Comparison of ENCODE assay signal across 14 cellular contexts in genomic region chr4:88653371-88653946, GRCh38. TPM values are rescaled to one million over a fixed set of nuclear protein-coding genes. Genes with fewer than 3 reads are reported as not detected.
DNase-seq lines count a peak whose midpoint lies in the region; ATAC-seq and TF ChIP-seq lines count a peak whose summit lies in the region.
"Had no signal": no experiment of that assay in that cellular context is flagged by ENCODE, and none has a peak within 500 bp of the region (broad histone marks: within the 10 kb centered on the region; RNA-seq: fewer than 3 reads in every experiment).

No MANE protein-coding gene starts in this region.

- H3K36me3 ChIP-seq in Caco-2 (ENCODE audit: control insufficient read depth, insufficient read depth, low read length) (no peaks in the 10 kb centered on the region; the same call in 1 of the 2 replicates), hepatocyte (replicated peaks; ENCODE audit: insufficient read depth, low read depth) (no peaks in the 10 kb centered on the region), mesenchymal stem cell (ENCODE audit: control insufficient read depth in 1 of 2, insufficient read depth in 2 of 2, low read depth in 1 of 2, low read length in 2 of 2) (peaks cover 0 to 43% of the 10 kb centered on the region in 2 experiments)
- peaks cover 0 to 49% (median 7%) of the 10 kb centered on the region in 3 experiments for H3K36me3 ChIP-seq in naive thymus-derived CD4-positive, alpha-beta T cell (ENCODE audit: control insufficient read depth in 2 of 3, insufficient read depth in 3 of 3, low read length in 3 of 3)

- 88% methylated on average over 4 of the region's 4 CpGs for WGBS in hepatocyte (ENCODE audit: low lambda C conversion rate, missing lambda C conversion rate)
- 88% methylated on average over 4 of the region's 4 CpGs for WGBS in mesenchymal stem cell

- peak overlapping the region; percentile 57 for H3K27ac Mint-ChIP-seq in CD4-positive, alpha-beta T cell
- peak overlapping the region; percentile 6 for H3K27ac Mint-ChIP-seq in Caco-2 (ENCODE audit: unreplicated experiment)
- H3K27ac Mint-ChIP-seq in activated naive CD8-positive, alpha-beta T cell = peak overlapping the region; percentile 41
- H3K27ac Mint-ChIP-seq in naive thymus-derived CD4-positive, alpha-beta T cell = peak overlapping the region in 8 of 9 donors; percentile 53 to 87 (median 76)
- H3K27ac Mint-ChIP-seq: B cell had no signal

- H3K14ac ChIP-seq in mesenchymal stem cell (ENCODE audit: low read length in 2 of 2) = no peak overlapping the region

- H3K79me1 ChIP-seq in mesenchymal stem cell (replicated peaks; ENCODE audit: low read length, poor library complexity, severe bottlenecking) = peaks cover 4% of the 10 kb centered on the region

- no peak overlapping the region for H4K8ac ChIP-seq in mesenchymal stem cell (ENCODE audit: low read length)

- no peak overlapping the region for H3K23ac ChIP-seq in mesenchymal stem cell (ENCODE audit: low read length in 2 of 2)

- no peak overlapping the region for H4K91ac ChIP-seq in mesenchymal stem cell (ENCODE audit: low read length)

- no peak overlapping the region for H2BK120ac ChIP-seq in mesenchymal stem cell (ENCODE audit: low read depth, low read length)

- H2BK5ac ChIP-seq in mesenchymal stem cell (ENCODE audit: low read depth, low read length, poor library complexity, severe bottlenecking) = no peak overlapping the region

- H2AK5ac ChIP-seq in mesenchymal stem cell (ENCODE audit: low read length, severe bottlenecking) = no peak overlapping the region

- no peak overlapping the region for H3K27ac ChIP-seq in CD4-positive, alpha-beta T cell (ENCODE audit: low read depth, low read length)
- peak overlapping the region; percentile 16 for H3K27ac ChIP-seq in naive thymus-derived CD4-positive, alpha-beta T cell (ENCODE audit: low read depth, low read length)
- H3K27ac ChIP-seq in hepatocyte (no peak overlapping the region), mesenchymal stem cell (ENCODE audit: low read length, poor library complexity, severe bottlenecking) (no peak overlapping the region)
- H3K27ac ChIP-seq: Peyer's patch had no signal

- H3K36me3 Mint-ChIP-seq in CD4-positive, alpha-beta T cell (ENCODE audit: low read depth) = peaks cover 59% of the 10 kb centered on the region
- no peaks in the 10 kb centered on the region for H3K36me3 Mint-ChIP-seq in Caco-2 (ENCODE audit: insufficient read depth, unreplicated experiment)
- H3K36me3 Mint-ChIP-seq in activated naive CD8-positive, alpha-beta T cell = peaks cover 22% of the 10 kb centered on the region
- H3K36me3 Mint-ChIP-seq in naive thymus-derived CD4-positive, alpha-beta T cell = peaks cover 27 to 48% (median 39%) of the 10 kb centered on the region in 5 donors

- ATAC-seq in CD4-positive, alpha-beta T cell (ENCODE audit: poor library complexity) = no peak
- no peak for ATAC-seq in naive thymus-derived CD4-positive, alpha-beta T cell
- no peak for ATAC-seq in GM21825 (IDR thresholded peaks at IDR 0.05; ENCODE audit: unreplicated experiment)

- H3K4me2 ChIP-seq in hepatocyte (no peak overlapping the region), mesenchymal stem cell (ENCODE audit: low read length, poor library complexity, severe bottlenecking) (no peak overlapping the region)

- intact Hi-C loops in CD4-positive, alpha-beta T cell (cut with DNase I, micrococcal nuclease) = no loop called here
- intact Hi-C loops in Caco-2 (cut with micrococcal nuclease; ENCODE audit: unreplicated experiment) = no loop called here
- intact Hi-C loops in naive thymus-derived CD4-positive, alpha-beta T cell (cut with micrococcal nuclease) = no loop called here

- no peaks in the 10 kb centered on the region for H3K9me2 ChIP-seq in hepatocyte (replicated peaks; ENCODE audit: insufficient read depth)

- H3K9me3 ChIP-seq in CD4-positive, alpha-beta T cell (ENCODE audit: control insufficient read depth, low read length) = no peaks in the 10 kb centered on the region
- H3K9me3 ChIP-seq in Caco-2 (no peaks in the 10 kb centered on the region), hepatocyte (ENCODE audit: low read depth) (no peaks in the 10 kb centered on the region), mesenchymal stem cell (ENCODE audit: control insufficient read depth, low read length) (no peaks in the 10 kb centered on the region)
- H3K9me3 ChIP-seq in naive thymus-derived CD4-positive, alpha-beta T cell (ENCODE audit: control insufficient read depth in 2 of 3, low read length in 3 of 3) = no peaks in the 10 kb centered on the region
- H3K9me3 ChIP-seq: Peyer's patch had no signal

- no peaks in the 10 kb centered on the region for H3K79me2 ChIP-seq in hepatocyte

- no peak for TF ChIP-seq CTCF in CD4-positive, alpha-beta T cell (IDR thresholded peaks at IDR 0.05)
- TF ChIP-seq CTCF in Caco-2 (IDR thresholded peaks at IDR 0.05; ENCODE audit: insufficient read depth in 1 of 2, low read depth in 1 of 2, low read length in 1 of 2, severe bottlenecking in 1 of 2, unreplicated experiment in 1 of 2) = no peak
- no peak for TF ChIP-seq CTCF in hepatocyte (IDR thresholded peaks at IDR 0.05; ENCODE audit: poor library complexity)

- H3K9ac ChIP-seq in mesenchymal stem cell (ENCODE audit: low read length) = no peak overlapping the region

- H2AFZ ChIP-seq in hepatocyte (no peak overlapping the region), mesenchymal stem cell (ENCODE audit: low read depth, low read length) (no peak overlapping the region)

- no peak overlapping the region for H2BK12ac ChIP-seq in mesenchymal stem cell (ENCODE audit: low read length in 2 of 2)

- POLR2A ChIA-PET in CD4-positive, alpha-beta T cell (lab: Charles Lee) = no interaction called here
- POLR2A ChIA-PET in Caco-2 (lab: Charles Lee) = no interaction called here
- POLR2A ChIA-PET in naive thymus-derived CD4-positive, alpha-beta T cell (lab: Charles Lee) = no interaction called here

- H3K18ac ChIP-seq in mesenchymal stem cell (ENCODE audit: low read depth in 1 of 2, low read length in 2 of 2) = no peak overlapping the region

- no peaks in the 10 kb centered on the region for H3K9me3 Mint-ChIP-seq in CD4-positive, alpha-beta T cell
- no peaks in the 10 kb centered on the region for H3K9me3 Mint-ChIP-seq in Caco-2 (ENCODE audit: unreplicated experiment)
- no peaks in the 10 kb centered on the region for H3K9me3 Mint-ChIP-seq in activated naive CD8-positive, alpha-beta T cell (ENCODE audit: low read depth)
- H3K9me3 Mint-ChIP-seq in naive thymus-derived CD4-positive, alpha-beta T cell = no peaks in the 10 kb centered on the region

- no peak overlapping the region for H2BK15ac ChIP-seq in mesenchymal stem cell (ENCODE audit: low read depth, poor library complexity, severe bottlenecking)

- no peaks in the 10 kb centered on the region for H3K27me3 Mint-ChIP-seq in CD4-positive, alpha-beta T cell
- no peaks in the 10 kb centered on the region for H3K27me3 Mint-ChIP-seq in Caco-2 (ENCODE audit: insufficient read depth, unreplicated experiment)
- H3K27me3 Mint-ChIP-seq in activated naive CD8-positive, alpha-beta T cell = no peaks in the 10 kb centered on the region
- no peaks in the 10 kb centered on the region for H3K27me3 Mint-ChIP-seq in naive thymus-derived CD4-positive, alpha-beta T cell
- H3K27me3 Mint-ChIP-seq: B cell had no signal

- no peak for DNase-seq in CD4-positive, alpha-beta T cell
- DNase-seq in Caco-2 (no peak), hepatocyte (ENCODE audit: low spot score) (no peak), mesenchymal stem cell (no peak)
- no peak for DNase-seq in naive thymus-derived CD4-positive, alpha-beta T cell
- DNase-seq: EL, NCI-H1436, NCI-H2029 treated with DMSO at 0.1 percent for 48 hours, NCI-H510A, Peyer's patch, SHP77 had no signal

- H3K4me1 Mint-ChIP-seq in CD4-positive, alpha-beta T cell (ENCODE audit: low read depth) = peaks cover 74% of the 10 kb centered on the region
- H3K4me1 Mint-ChIP-seq in Caco-2 (ENCODE audit: low read depth, unreplicated experiment) = peaks cover 12% of the 10 kb centered on the region
- peaks cover 40% of the 10 kb centered on the region for H3K4me1 Mint-ChIP-seq in activated naive CD8-positive, alpha-beta T cell (ENCODE audit: low read depth)
- peaks cover 12 to 77% (median 62%) of the 10 kb centered on the region in 7 donors for H3K4me1 Mint-ChIP-seq in naive thymus-derived CD4-positive, alpha-beta T cell
- H3K4me1 Mint-ChIP-seq: B cell had no signal

- no peak overlapping the region for H3K4me3 Mint-ChIP-seq in CD4-positive, alpha-beta T cell
- no peak overlapping the region for H3K4me3 Mint-ChIP-seq in Caco-2 (ENCODE audit: unreplicated experiment)
- no peak overlapping the region for H3K4me3 Mint-ChIP-seq in activated naive CD8-positive, alpha-beta T cell
- peak overlapping the region in 1 of 10 donors; percentile 36 for H3K4me3 Mint-ChIP-seq in naive thymus-derived CD4-positive, alpha-beta T cell
- H3K4me3 Mint-ChIP-seq: B cell had no signal

- no TSS peak for BruUV-seq in Caco-2 (replicated peaks; lab: Mats Ljungman, UMichigan)

- no peaks in the 10 kb centered on the region for H4K20me1 ChIP-seq in hepatocyte (ENCODE audit: insufficient read depth, poor library complexity, severe bottlenecking)

- H3K4me3 ChIP-seq in Caco-2 (ENCODE audit: low read depth, low read length) = no peak overlapping the region
- no peak overlapping the region for H3K4me3 ChIP-seq in naive thymus-derived CD4-positive, alpha-beta T cell (ENCODE audit: low read length)
- no peak overlapping the region for H3K4me3 ChIP-seq in hepatocyte
- no peak overlapping the region for H3K4me3 ChIP-seq in mesenchymal stem cell (ENCODE audit: insufficient read depth in 1 of 2, low read depth in 1 of 2, low read length in 2 of 2)
- H3K4me3 ChIP-seq: Peyer's patch had no signal

- H3K27me3 ChIP-seq in CD4-positive, alpha-beta T cell (ENCODE audit: control insufficient read depth, insufficient read depth, low read length) = no peaks in the 10 kb centered on the region
- H3K27me3 ChIP-seq in Caco-2 (replicated peaks; ENCODE audit: control insufficient read depth, insufficient read depth, low read length) = no peaks in the 10 kb centered on the region
- H3K27me3 ChIP-seq in naive thymus-derived CD4-positive, alpha-beta T cell (ENCODE audit: control insufficient read depth in 2 of 2, insufficient read depth in 2 of 2, low read length in 2 of 2) = no peaks in the 10 kb centered on the region
- no peaks in the 10 kb centered on the region for H3K27me3 ChIP-seq in hepatocyte
- H3K27me3 ChIP-seq in mesenchymal stem cell (ENCODE audit: control insufficient read depth in 1 of 2, insufficient read depth in 1 of 2, low read length in 2 of 2) = no peaks in the 10 kb centered on the region
- H3K27me3 ChIP-seq: Peyer's patch had no signal

- CTCF ChIA-PET in CD4-positive, alpha-beta T cell (lab: Charles Lee) = interaction anchor here (1.2 to 3.3 kb wide), 2 partner anchors 20 to 114 kb away, joined by 3 to 12 read pairs; no protein-coding TSS in a partner anchor
- CTCF ChIA-PET in Caco-2 (lab: Charles Lee) = interaction anchor here (1.5 kb wide), 1 partner anchor 114 kb away, joined by 5 read pairs; no protein-coding TSS in a partner anchor
- CTCF ChIA-PET in naive thymus-derived CD4-positive, alpha-beta T cell (lab: Charles Lee) = no interaction called here

- H3K4me1 ChIP-seq in Caco-2 (no peaks in the 10 kb centered on the region), hepatocyte (ENCODE audit: insufficient read depth) (no peaks in the 10 kb centered on the region), mesenchymal stem cell (ENCODE audit: control insufficient read depth, insufficient read depth, low read depth, low read length) (no peaks in the 10 kb centered on the region)
- H3K4me1 ChIP-seq in naive thymus-derived CD4-positive, alpha-beta T cell (ENCODE audit: control insufficient read depth in 2 of 2, insufficient read depth in 2 of 2, low read length in 2 of 2) = no peaks in the 10 kb centered on the region
- H3K4me1 ChIP-seq: Peyer's patch had no signal

- H3K4ac ChIP-seq in mesenchymal stem cell (ENCODE audit: low read depth in 1 of 2, low read length in 2 of 2) = no peak overlapping the region

RNA-seq across cellular contexts. Expression of gene NAP1L5, which starts 44.2 kb away (rescaled TPM):
- 10 to 100 TPM; 17.3 to 17.9 TPM for total RNA-seq in CD4-positive, alpha-beta T cell
- not detected in 2 replicates for total RNA-seq in Caco-2 (2022)
- 10 to 100 TPM in 1 of 5 experiments, 1 to 10 TPM in 4; 1.4 to 11.7 (median 4.5) TPM for total RNA-seq in naive thymus-derived CD4-positive, alpha-beta T cell
- polyA plus RNA-seq in naive thymus-derived CD4-positive, alpha-beta T cell = 1 to 10 TPM; 1.5 to 3.0 TPM
- total RNA-seq in hepatocyte = 6.5 and 7.4 TPM in 2 replicates
- polyA plus RNA-seq in hepatocyte = 4.9 and 8.0 TPM in 2 replicates
- polyA plus RNA-seq in mesenchymal stem cell (2013, experiment 1 of 2) = 9.1 TPM
- 9.6 TPM for polyA plus RNA-seq in mesenchymal stem cell (2013, experiment 2 of 2)

Comparison
In these comparisons a context has a peak if more than half of its experiments do, and no peak if none do; other contexts are left out.
1. H3K27ac Mint-ChIP-seq: peak in every context shown above with its lines; median percentile 76 in naive thymus-derived CD4-positive, alpha-beta T cell; 57 in CD4-positive, alpha-beta T cell; 41 in activated naive CD8-positive, alpha-beta T cell; 6 in Caco-2.